ENCODE assay signal across 1 cellular context in the genomic region with DNA sequence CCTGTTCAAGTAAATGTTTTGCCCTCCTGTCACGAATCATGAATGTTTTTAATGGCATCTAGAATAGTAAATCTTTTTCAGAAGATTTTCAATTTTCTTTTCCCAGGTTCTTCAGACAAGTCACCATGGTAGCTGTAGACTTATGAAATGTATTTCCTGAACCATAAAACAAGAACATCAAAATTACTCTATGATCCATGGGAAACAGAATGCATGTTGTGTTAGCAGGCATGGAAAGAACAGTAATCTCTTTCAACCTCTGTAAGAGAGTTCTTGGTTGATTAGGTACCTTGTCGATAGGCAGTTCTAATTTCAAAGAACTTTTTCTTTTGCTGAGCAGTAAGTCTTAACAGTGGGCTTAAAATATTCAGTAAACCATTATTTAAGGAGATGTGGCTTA.
TF ChIP-seq lines count a peak whose summit lies in the region.

No MANE protein-coding gene starts in this region.

TF ChIP-seq in A549, 52 proteins besides CTCF, POLR2A, EP300 and RAD21 (continued from another document):
- TF ChIP-seq ELK1 (IDR thresholded peaks at IDR 0.05; ENCODE audit: low read depth, low read length) (no peak), HDAC2 (IDR thresholded peaks at IDR 0.05) (no peak), FOSB (CRISPR knock-in tag; IDR thresholded peaks at IDR 0.05) (peak; percentile 77), NR3C1 (IDR thresholded peaks at IDR 0.05) (no peak), FOXS1 (CRISPR knock-in tag; IDR thresholded peaks at IDR 0.05) (no peak), KDM1A (IDR thresholded peaks at IDR 0.05; ENCODE audit: low read depth) (no peak), RNF2 (IDR thresholded peaks at IDR 0.05; ENCODE audit: borderline replicate concordance, low read depth) (no peak), ZC3H11A (IDR thresholded peaks at IDR 0.05) (no peak), TP53 (CRISPR knock-in tag; IDR thresholded peaks at IDR 0.05) (peak; percentile 80; the same call in 1 of the 2 replicates), HEYL (CRISPR knock-in tag; IDR thresholded peaks at IDR 0.05) (no peak), MYC (IDR thresholded peaks at IDR 0.05; ENCODE audit: borderline replicate concordance, low read length) (no peak), TFCP2L1 (CRISPR knock-in tag; IDR thresholded peaks at IDR 0.05) (0 out of 2 replicates have a peak, but pooled peaks have one; percentile 9), HOXA7 (CRISPR knock-in tag; IDR thresholded peaks at IDR 0.05) (peak; percentile 89), NFE2L2 (conservative IDR thresholded peaks at IDR 0.05; ENCODE audit: low read length) (no peak)
TF ChIP-seq in A549: peak in this region for 5.
